ENCODE assay signal across 8 cellular contexts in the genomic region with DNA sequence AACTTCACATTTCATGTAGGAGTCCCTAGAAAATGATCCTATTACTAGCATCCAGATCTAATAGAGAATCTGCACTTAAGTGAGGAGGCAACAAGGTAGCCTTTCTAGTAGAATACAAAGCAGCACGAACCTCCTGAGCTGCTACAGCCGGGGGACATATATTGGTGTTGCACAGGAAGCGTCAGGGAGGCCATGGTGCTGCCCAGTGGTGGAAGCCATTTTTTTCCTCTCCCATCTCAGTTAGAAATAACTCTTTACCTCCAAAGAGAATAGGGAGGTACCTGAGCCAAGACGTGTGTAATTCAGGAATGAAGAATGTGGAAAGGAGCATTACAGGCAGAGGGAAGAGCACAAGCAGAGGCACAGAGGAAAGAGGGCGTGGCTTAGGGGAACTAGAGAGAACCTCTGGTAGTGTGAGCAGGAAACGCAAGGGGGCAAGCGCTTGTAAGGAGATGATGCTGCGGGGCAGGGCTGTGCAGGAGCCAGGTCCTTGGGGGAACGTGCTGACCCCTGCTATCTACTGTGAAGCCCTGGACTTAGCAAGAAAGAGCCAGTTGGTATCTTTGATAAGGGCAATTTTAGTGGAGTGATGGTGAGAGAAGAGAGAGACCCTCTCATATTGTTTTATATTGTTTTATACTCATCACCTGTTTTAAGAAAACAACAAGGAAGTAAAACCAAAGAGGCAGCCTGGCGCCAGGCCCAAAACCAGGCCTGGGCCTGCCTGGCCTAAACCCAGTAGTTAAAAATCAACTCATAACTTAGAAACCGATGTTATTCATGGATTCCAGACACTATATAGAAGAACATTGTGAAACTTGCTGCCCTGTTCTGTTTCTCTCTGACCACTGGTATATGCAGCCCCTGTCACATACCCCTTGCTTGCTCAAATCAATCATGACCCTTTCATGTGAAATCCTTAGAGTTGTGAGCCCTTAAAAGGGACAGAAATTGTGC. TPM values are rescaled to one million over a fixed set of nuclear protein-coding genes. Genes with fewer than 3 reads are reported as not detected.
DNase-seq lines count a peak whose midpoint lies in the region; ATAC-seq and TF ChIP-seq lines count a peak whose summit lies in the region.
"Had no signal": no experiment of that assay in that cellular context is flagged by ENCODE, and none has a peak within 500 bp of the region (broad histone marks: within the 10 kb centered on the region; RNA-seq: fewer than 3 reads in every experiment).

No MANE protein-coding gene starts in this region.

- TF ChIP-seq POLR2A in NB4 (IDR thresholded peaks at IDR 0.05; ENCODE audit: extremely low read depth, insufficient read length), result no peak
- TF ChIP-seq POLR2A in adrenal gland (IDR thresholded peaks at IDR 0.05), result no peak

- peaks cover 4% of the 10 kb centered on the region for H3K27me3 Mint-ChIP-seq in activated CD4-positive, alpha-beta T cell treated with anti-CD3 and anti-CD28 coated beads, Interleukin-2, amount 10 ng/mL, durations not matched to agents 7 days and 5 days

- no peak for TF ChIP-seq CTCF in NB4 (IDR thresholded peaks at IDR 0.05; ENCODE audit: low read depth, low read length)
- peak; percentile 50 for TF ChIP-seq CTCF in epithelial cell of proximal tubule (conservative IDR thresholded peaks at IDR 0.05; ENCODE audit: low read depth, low read length)
- TF ChIP-seq CTCF in adrenal gland (IDR thresholded peaks at IDR 0.05), result no peak

- no peaks in the 10 kb centered on the region for H3K4me1 ChIP-seq in adrenal gland (replicated peaks in 1 of 2)
- H3K4me1 ChIP-seq: right atrium auricular region had no signal

- POLR2A ChIA-PET in activated CD4-positive, alpha-beta T cell treated with anti-CD3 and anti-CD28 coated beads, Interleukin-2, amount 10 ng/mL, durations not matched to agents 7 days and 5 days (lab: Charles Lee), result no interaction called here

- ATAC-seq in HG02885 (IDR thresholded peaks at IDR 0.05; ENCODE audit: poor library complexity, unreplicated experiment), result no peak

- H3K4me1 Mint-ChIP-seq in activated CD4-positive, alpha-beta T cell treated with anti-CD3 and anti-CD28 coated beads, Interleukin-2, amount 10 ng/mL, durations not matched to agents 7 days and 5 days, result peaks cover 38% of the 10 kb centered on the region

- no peak overlapping the region for H3K27ac ChIP-seq in adrenal gland
- H3K27ac ChIP-seq: right atrium auricular region had no signal

- intact Hi-C loops in adrenal gland (cut with DNase I), result no loop called here

- H3K27ac Mint-ChIP-seq in activated CD4-positive, alpha-beta T cell treated with anti-CD3 and anti-CD28 coated beads, Interleukin-2, amount 10 ng/mL, durations not matched to agents 7 days and 5 days, result peak overlapping the region; percentile 88

- no peaks in the 10 kb centered on the region for H3K9me3 ChIP-seq in adrenal gland (replicated peaks in 1 of 3)
- H3K9me3 ChIP-seq: right atrium auricular region had no signal

- H3K27me3 ChIP-seq in adrenal gland, result no peaks in the 10 kb centered on the region
- H3K27me3 ChIP-seq: right atrium auricular region had no signal

- CTCF ChIA-PET in activated CD4-positive, alpha-beta T cell treated with anti-CD3 and anti-CD28 coated beads, Interleukin-2, amount 10 ng/mL, durations not matched to agents 7 days and 5 days (lab: Charles Lee), result no interaction called here

- 85 to 94% (median 92%) methylated on average over 11 of the region's 11 CpGs for WGBS in adrenal gland, 4 donors

- no peaks in the 10 kb centered on the region for H3K9me3 Mint-ChIP-seq in activated CD4-positive, alpha-beta T cell treated with anti-CD3 and anti-CD28 coated beads, Interleukin-2, amount 10 ng/mL, durations not matched to agents 7 days and 5 days

- H3K4me3 Mint-ChIP-seq in activated CD4-positive, alpha-beta T cell treated with anti-CD3 and anti-CD28 coated beads, Interleukin-2, amount 10 ng/mL, durations not matched to agents 7 days and 5 days, result no peak overlapping the region

- no peaks in the 10 kb centered on the region for H3K36me3 Mint-ChIP-seq in activated CD4-positive, alpha-beta T cell treated with anti-CD3 and anti-CD28 coated beads, Interleukin-2, amount 10 ng/mL, durations not matched to agents 7 days and 5 days (ENCODE audit: low read depth)

- H3K4me3 ChIP-seq in NB4 (ENCODE audit: low read depth, low read length) (no peak overlapping the region), epithelial cell of proximal tubule (ENCODE audit: low read depth, low read length) (no peak overlapping the region), adrenal gland (no peak overlapping the region)
- H3K4me3 ChIP-seq: right atrium auricular region had no signal

- peak; percentile 22 for DNase-seq in NB4 (ENCODE audit: low read depth)
- peak; percentile 38 for DNase-seq in activated CD4-positive, alpha-beta T cell treated with anti-CD3 and anti-CD28 coated beads, Interleukin-2, amount 10 ng/mL, durations not matched to agents 7 days and 5 days
- peak; percentile 49 for DNase-seq in epithelial cell of proximal tubule (ENCODE audit: low read depth)
- peak; percentile 47 for DNase-seq in stimulated activated CD8-positive, alpha-beta memory T cell treated with anti-CD3 and anti-CD28 coated beads, Interleukin-4, amount 100 ng/mL, for 24 hours (ENCODE audit: low read depth)
- no peak for DNase-seq in COLO829 (ENCODE audit: low spot score)
- DNase-seq in adrenal gland, result no peak

- H3K36me3 ChIP-seq in adrenal gland (replicated peaks in 1 of 2), result no peaks in the 10 kb centered on the region
- H3K36me3 ChIP-seq: right atrium auricular region had no signal

RNA-seq across cellular contexts. Expression of a gene that starts 50.0 kb away (rescaled TPM):
- 10 to 100 TPM; 93.0 to 93.5 TPM for total RNA-seq in activated CD4-positive, alpha-beta T cell treated with anti-CD3 and anti-CD28 coated beads, Interleukin-2, amount 10 ng/mL, durations not matched to agents 7 days and 5 days
- total RNA-seq in epithelial cell of proximal tubule, result 11.2 and 26.0 TPM in 2 replicates
- 10 to 100 TPM; 37.9 to 77.6 (median 51.0) TPM for total RNA-seq in adrenal gland
- 10 to 100 TPM; 31.2 to 53.5 (median 35.9) TPM for polyA plus RNA-seq in adrenal gland

Comparison
In these comparisons a context has a peak if more than half of its experiments do, and no peak if none do; other contexts are left out.
1. DNase-seq: peak in NB4 (single experiment), activated CD4-positive, alpha-beta T cell treated with anti-CD3 and anti-CD28 coated beads, Interleukin-2, amount 10 ng/mL, durations not matched to agents 7 days and 5 days (single experiment), epithelial cell of proximal tubule (single experiment) and stimulated activated CD8-positive, alpha-beta memory T cell treated with anti-CD3 and anti-CD28 coated beads, Interleukin-4, amount 100 ng/mL, for 24 hours (single experiment); none in COLO829 (single experiment) and adrenal gland (0 of 7).